18 cellular contexts compared by ENCODE assay signal in genomic region chr10:88962336-88962735, GRCh38. TPM values are rescaled to one million over a fixed set of nuclear protein-coding genes. Genes with fewer than 3 reads are reported as not detected.
DNase-seq lines count a peak whose midpoint lies in the region; ATAC-seq and TF ChIP-seq lines count a peak whose summit lies in the region.
"Had no signal": no experiment of that assay in that cellular context is flagged by ENCODE, and none has a peak within 500 bp of the region (broad histone marks: within the 10 kb centered on the region; RNA-seq: fewer than 3 reads in every experiment).

No MANE protein-coding gene starts in this region.

- H4K20me1 ChIP-seq in OCI-LY7 (ENCODE audit: insufficient read depth, low read length) = no peaks in the 10 kb centered on the region

- no peak for TF ChIP-seq POLR2A in testis (IDR thresholded peaks at IDR 0.05)

- H3K27me3 Mint-ChIP-seq in CD4-positive, CD25-positive, alpha-beta regulatory T cell = peaks cover 4% of the 10 kb centered on the region
- H3K27me3 Mint-ChIP-seq in CD8-positive, alpha-beta T cell (ENCODE audit: low read depth) = no peaks in the 10 kb centered on the region

- H3K9me3 ChIP-seq in CD4-positive, CD25-positive, alpha-beta regulatory T cell (ENCODE audit: control insufficient read depth in 2 of 2, low read length in 2 of 2) = no peaks in the 10 kb centered on the region
- no peaks in the 10 kb centered on the region for H3K9me3 ChIP-seq in CD8-positive, alpha-beta T cell (ENCODE audit: low read length)
- H3K9me3 ChIP-seq in OCI-LY7 (ENCODE audit: low read length) (no peaks in the 10 kb centered on the region), testis (no peaks in the 10 kb centered on the region)

- no peaks in the 10 kb centered on the region for H3K9me2 ChIP-seq in OCI-LY7 (ENCODE audit: insufficient read depth, low read length)

- POLR2A ChIA-PET in CD8-positive, alpha-beta T cell (lab: Charles Lee) = interaction anchor here (1.0 kb wide), 2 partner anchors 17 to 29 kb away, joined by 3 to 5 read pairs; partner anchors contain the start of gene FAS
- POLR2A ChIA-PET in OCI-LY7 (lab: Charles Lee) = no interaction called here

- H3K4me3 ChIP-seq in CD4-positive, CD25-positive, alpha-beta regulatory T cell (ENCODE audit: low read depth, low read length) = peak overlapping the region; percentile 61
- no peak overlapping the region for H3K4me3 ChIP-seq in CD8-positive, alpha-beta T cell (ENCODE audit: low read depth, low read length)
- H3K4me3 ChIP-seq in OCI-LY7 (ENCODE audit: low read depth, low read length, poor library complexity, severe bottlenecking) (no peak overlapping the region), testis (no peak overlapping the region)

- H3K4me1 Mint-ChIP-seq in CD4-positive, CD25-positive, alpha-beta regulatory T cell = peaks cover 11 to 24% (median 17%) of the 10 kb centered on the region in 4 donors
- H3K4me1 Mint-ChIP-seq in CD8-positive, alpha-beta T cell (ENCODE audit: low read depth) = peaks cover 27% of the 10 kb centered on the region

- 82 to 86% methylated on average over 2 of the region's 2 CpGs for WGBS in testis, 2 donors

- no peaks in the 10 kb centered on the region for H3K79me2 ChIP-seq in OCI-LY7 (ENCODE audit: insufficient read depth, low read depth, low read length)

- no peak overlapping the region; the same call in 1 of the 2 replicates for H3K4me2 ChIP-seq in OCI-LY7 (ENCODE audit: low read length)

- peak in 2 of 3 donors; percentile 16 to 43 for DNase-seq in CD4-positive, CD25-positive, alpha-beta regulatory T cell
- no peak for DNase-seq in CD8-positive, alpha-beta T cell
- peak; percentile 13 for DNase-seq in OCI-LY7 (ENCODE audit: low spot score)
- peak; percentile 45 for DNase-seq in central memory CD4-positive, alpha-beta T cell
- DNase-seq in SHP77 (lab: John Stamatoyannopoulos, UW) = no peak
- no peak for DNase-seq in iPS-NIHi7 (ENCODE audit: extremely low spot score)
- DNase-seq in testis = no peak
- DNase-seq: activated CD8-positive, alpha-beta memory T cell treated with anti-CD3 and anti-CD28 coated beads, Interleukin-2, amount 50 U/mL, for 48 hours; activated naive CD4-positive, alpha-beta T cell treated with anti-CD3 and anti-CD28 coated beads for 36 hours; kidney glomerular epithelial cell; NCI-H1048; NCI-H1930; NCI-H226; NCI-H774; T-helper 9 cell had no signal

- no peaks in the 10 kb centered on the region for H3K27me3 ChIP-seq in CD4-positive, CD25-positive, alpha-beta regulatory T cell (ENCODE audit: control insufficient read depth, insufficient read depth, low read length)
- no peaks in the 10 kb centered on the region for H3K27me3 ChIP-seq in CD8-positive, alpha-beta T cell (ENCODE audit: insufficient read depth, low read length)
- no peaks in the 10 kb centered on the region for H3K27me3 ChIP-seq in testis

- no peak overlapping the region; the same call in 1 of the 2 replicates for H2AFZ ChIP-seq in OCI-LY7 (ENCODE audit: low read length)

- H3K36me3 ChIP-seq in CD4-positive, CD25-positive, alpha-beta regulatory T cell (ENCODE audit: control insufficient read depth, insufficient read depth, low read length) = no peaks in the 10 kb centered on the region
- H3K36me3 ChIP-seq in CD8-positive, alpha-beta T cell (ENCODE audit: insufficient read depth, low read length) = no peaks in the 10 kb centered on the region
- H3K36me3 ChIP-seq in OCI-LY7 (ENCODE audit: insufficient read depth, low read length) (no peaks in the 10 kb centered on the region), testis (ENCODE audit: low read depth, missing control alignments) (no peaks in the 10 kb centered on the region)

- peak overlapping the region in 1 of 4 donors; percentile 49 for H3K4me3 Mint-ChIP-seq in CD4-positive, CD25-positive, alpha-beta regulatory T cell
- peak overlapping the region; percentile 42 for H3K4me3 Mint-ChIP-seq in CD8-positive, alpha-beta T cell
- H3K4me3 Mint-ChIP-seq: activated naive CD4-positive, alpha-beta T cell treated with anti-CD3 and anti-CD28 coated beads for 36 hours had no signal

- no peak for TF ChIP-seq CTCF in CD8-positive, alpha-beta T cell (IDR thresholded peaks at IDR 0.05)
- no peak for TF ChIP-seq CTCF in OCI-LY7 (conservative IDR thresholded peaks at IDR 0.05; ENCODE audit: low read length)
- no peak for TF ChIP-seq CTCF in testis (IDR thresholded peaks at IDR 0.05)

- CTCF ChIA-PET in CD8-positive, alpha-beta T cell (lab: Charles Lee) = interaction anchor here (1.0 to 2.2 kb wide), 3 partner anchors 28 to 68 kb away, joined by 3 to 8 read pairs (median 3); no protein-coding TSS in a partner anchor
- CTCF ChIA-PET in OCI-LY7 (lab: Charles Lee; ENCODE audit: unreplicated experiment) = no interaction called here

- BruUV-seq in OCI-LY7 (replicated peaks; lab: Mats Ljungman, UMichigan) = no TSS peak

- H3K36me3 Mint-ChIP-seq in CD4-positive, CD25-positive, alpha-beta regulatory T cell = peaks cover 3% of the 10 kb centered on the region
- no peaks in the 10 kb centered on the region for H3K36me3 Mint-ChIP-seq in CD8-positive, alpha-beta T cell

- H3K9me3 Mint-ChIP-seq in CD4-positive, CD25-positive, alpha-beta regulatory T cell = peaks cover 0 to 2% (median 0%) of the 10 kb centered on the region in 7 donors
- H3K9me3 Mint-ChIP-seq in CD8-positive, alpha-beta T cell = no peaks in the 10 kb centered on the region
- H3K9me3 Mint-ChIP-seq: activated naive CD4-positive, alpha-beta T cell treated with anti-CD3 and anti-CD28 coated beads for 36 hours had no signal

- ATAC-seq in CD4-positive, CD25-positive, alpha-beta regulatory T cell (ENCODE audit: low read depth in 2 of 2) = peak; percentile 50 to 52
- ATAC-seq in CD8-positive, alpha-beta T cell = peak; percentile 64
- no peak for ATAC-seq in HG02798 (IDR thresholded peaks at IDR 0.05; ENCODE audit: poor library complexity, unreplicated experiment)
- ATAC-seq: activated CD4-positive, CD25-positive, alpha-beta regulatory T cell treated with anti-CD3 and anti-CD28 coated beads, Interleukin-2, amount 50 U/mL, for 24 hours; Panc1 had no signal

- H3K27ac ChIP-seq in CD4-positive, CD25-positive, alpha-beta regulatory T cell (ENCODE audit: insufficient read depth, low read length, poor library complexity, severe bottlenecking) = no peak overlapping the region
- no peak overlapping the region for H3K27ac ChIP-seq in CD8-positive, alpha-beta T cell (ENCODE audit: low read depth, low read length)
- H3K27ac ChIP-seq in OCI-LY7 (ENCODE audit: low read depth, low read length, poor library complexity, severe bottlenecking) (no peak overlapping the region), testis (no peak overlapping the region)

- intact Hi-C loops in CD8-positive, alpha-beta T cell (cut with DNase I, micrococcal nuclease) = loop anchor here in 1 of 2 experiments (1.0 kb wide), 1 partner anchor 12 kb away; no protein-coding TSS in a partner anchor
- intact Hi-C loops in OCI-LY7 (cut with micrococcal nuclease; ENCODE audit: unreplicated experiment) (no loop called here), testis (cut with DNase I; ENCODE audit: low total_unique reads) (no loop called here)

- peak overlapping the region in 2 of 3 donors; percentile 15 to 61 for H3K27ac Mint-ChIP-seq in CD4-positive, CD25-positive, alpha-beta regulatory T cell
- peak overlapping the region; percentile 42 for H3K27ac Mint-ChIP-seq in CD8-positive, alpha-beta T cell
- H3K27ac Mint-ChIP-seq: activated naive CD4-positive, alpha-beta T cell treated with anti-CD3 and anti-CD28 coated beads for 36 hours had no signal

- peaks cover 12% of the 10 kb centered on the region for H3K4me1 ChIP-seq in CD4-positive, CD25-positive, alpha-beta regulatory T cell (ENCODE audit: control insufficient read depth, insufficient read depth, low read length, poor library complexity, severe bottlenecking)
- H3K4me1 ChIP-seq in CD8-positive, alpha-beta T cell (ENCODE audit: insufficient read depth, low read length) = peaks cover 9% of the 10 kb centered on the region
- no peaks in the 10 kb centered on the region for H3K4me1 ChIP-seq in OCI-LY7 (ENCODE audit: insufficient read depth, low read length, poor library complexity, severe bottlenecking)
- H3K4me1 ChIP-seq in testis = no peaks in the 10 kb centered on the region

RNA-seq across cellular contexts. Expression of gene ACTA2, which starts 9.8 kb away (rescaled TPM):
- 26.2 TPM for total RNA-seq in CD4-positive, CD25-positive, alpha-beta regulatory T cell
- 10 to 100 TPM; 37.0 to 65.9 (median 55.9) TPM for polyA plus RNA-seq in CD4-positive, CD25-positive, alpha-beta regulatory T cell
- total RNA-seq in CD8-positive, alpha-beta T cell = 1 to 10 TPM; 2.3 TPM
- 1.4 and 5.0 TPM in 2 replicates for total RNA-seq in OCI-LY7 (2014; rRNA removed; shearing (Covaris generic))
- 3.3 and 4.2 TPM in 2 replicates for total RNA-seq in OCI-LY7 (2022)
- total RNA-seq in testis = 100 to 1,000 TPM; 398 to 527 TPM
- 939 TPM for polyA plus RNA-seq in testis (ENCODE audit: insufficient read depth, low read depth, low replicate concordance)

RNA-seq across cellular contexts. Expression of gene FAS, which starts 28.3 kb away (rescaled TPM):
- total RNA-seq in CD4-positive, CD25-positive, alpha-beta regulatory T cell = 169 TPM
- 100 to 1,000 TPM in 3 of 4 donors, 10 to 100 TPM in 1; 84.3 to 141 (median 113) TPM for polyA plus RNA-seq in CD4-positive, CD25-positive, alpha-beta regulatory T cell
- 10 to 100 TPM; 27.7 to 28.9 TPM for total RNA-seq in CD8-positive, alpha-beta T cell
- total RNA-seq in OCI-LY7 (2014; rRNA removed; shearing (Covaris generic)) = 7.7 and 10.1 TPM in 2 replicates
- total RNA-seq in OCI-LY7 (2022) (19.2 and 21.0 TPM in 2 replicates), testis (10 to 100 TPM in 1 of 2 donors, 1 to 10 TPM in 1; 9.3 to 10.7 TPM)
- 16.2 TPM for polyA plus RNA-seq in testis (ENCODE audit: insufficient read depth, low read depth, low replicate concordance)

Comparison
In these comparisons a context has a peak if more than half of its experiments do, and no peak if none do; other contexts are left out.
1. DNase-seq: peak in CD4-positive, CD25-positive, alpha-beta regulatory T cell (2 of 3), OCI-LY7 (single experiment) and central memory CD4-positive, alpha-beta T cell (single experiment); none in CD8-positive, alpha-beta T cell (0 of 7), SHP77 (0 of 2), iPS-NIHi7 (single experiment) and testis (single experiment).
2. RNA of gene ACTA2, which starts 9.8 kb away (total RNA-seq): 398 to 527 TPM in testis; 26.2 TPM in CD4-positive, CD25-positive, alpha-beta regulatory T cell (single experiment), 1.4 to 5.0 TPM in OCI-LY7 and 2.3 TPM in CD8-positive, alpha-beta T cell; every median in the first group is over 10 times any median in the second.